Comparison of ENCODE assay signal across 1 cellular context in the genomic region with DNA sequence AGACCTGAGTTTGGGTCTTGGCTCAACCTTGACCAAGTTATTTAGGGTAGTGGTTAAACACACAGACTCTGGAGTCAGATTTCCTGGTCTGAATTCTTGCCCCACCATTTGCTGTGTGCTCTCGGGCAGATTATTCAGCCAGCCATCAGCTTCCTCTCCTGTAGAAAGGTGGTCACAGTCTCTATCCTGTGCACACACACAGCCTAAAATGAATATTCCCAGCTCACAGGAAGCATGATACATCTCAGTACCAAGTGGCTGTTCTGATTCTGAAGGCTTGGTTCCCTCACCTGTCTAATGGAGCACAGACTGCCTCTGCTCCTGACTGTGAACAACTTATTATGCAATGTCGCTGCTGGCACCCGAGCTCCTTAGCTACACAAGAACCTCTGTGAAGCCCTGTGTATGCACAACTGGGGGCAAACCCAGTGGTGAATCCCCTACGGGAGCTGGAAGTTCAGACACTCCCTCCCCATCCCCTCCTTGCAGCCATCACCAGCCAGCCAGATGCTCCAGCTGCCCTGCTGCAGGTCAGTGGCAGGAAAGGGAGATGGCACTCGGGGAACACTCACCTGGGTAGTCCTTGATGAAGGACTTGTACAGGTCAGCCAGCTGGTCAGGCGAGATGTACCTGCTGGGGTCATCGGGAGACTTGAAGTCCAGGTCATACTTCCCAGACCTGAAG.
TF ChIP-seq lines count a peak whose summit lies in the region.

No MANE protein-coding gene starts in this region.

TF ChIP-seq in GM12878, 131 proteins besides CTCF, POLR2A, EP300 and RAD21:
- TF ChIP-seq, protein P1, sequence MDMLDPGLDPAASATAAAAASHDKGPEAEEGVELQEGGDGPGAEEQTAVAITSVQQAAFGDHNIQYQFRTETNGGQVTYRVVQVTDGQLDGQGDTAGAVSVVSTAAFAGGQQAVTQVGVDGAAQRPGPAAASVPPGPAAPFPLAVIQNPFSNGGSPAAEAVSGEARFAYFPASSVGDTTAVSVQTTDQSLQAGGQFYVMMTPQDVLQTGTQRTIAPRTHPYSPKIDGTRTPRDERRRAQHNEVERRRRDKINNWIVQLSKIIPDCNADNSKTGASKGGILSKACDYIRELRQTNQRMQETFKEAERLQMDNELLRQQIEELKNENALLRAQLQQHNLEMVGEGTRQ (IDR thresholded peaks at IDR 0.05; ENCODE audit: borderline replicate concordance, low read depth, low read length): no peak
- peak; percentile 69 for TF ChIP-seq POLR2AphosphoS2 (IDR thresholded peaks at IDR 0.05; ENCODE audit: low read depth, low read length)
